ENCODE assay signal across 18 cellular contexts in the genomic region with DNA sequence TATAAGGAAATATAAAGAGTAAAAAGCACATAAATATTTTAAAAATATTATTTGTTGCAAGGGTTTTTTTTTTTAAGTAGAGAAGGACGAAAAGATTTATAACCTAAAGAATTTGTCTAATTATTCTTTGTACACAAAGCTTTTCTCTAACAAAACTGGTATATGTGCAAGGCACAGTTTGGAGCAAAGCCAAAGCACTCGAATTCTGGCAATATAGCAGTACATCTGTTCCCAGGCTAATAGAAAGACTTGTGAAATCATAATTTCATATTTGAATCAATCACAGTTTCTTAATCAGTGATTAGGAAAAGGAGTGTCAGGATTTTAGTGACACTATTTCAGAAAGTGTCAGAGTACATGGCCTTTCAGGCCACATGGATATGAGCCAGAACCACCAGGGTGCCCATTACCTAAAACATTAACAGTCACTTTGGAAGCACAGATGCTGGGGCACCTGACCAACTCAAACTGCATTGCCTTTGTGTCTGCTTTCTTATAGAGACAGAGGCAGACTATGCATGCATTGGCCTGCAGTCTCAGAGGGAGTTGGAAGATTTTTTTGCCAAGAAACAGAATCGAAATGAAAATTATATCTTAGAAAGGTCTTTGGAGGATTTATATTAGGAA.
DNase-seq lines count a peak whose midpoint lies in the region; TF ChIP-seq lines count a peak whose summit lies in the region.
"Had no signal": no experiment of that assay in that cellular context is flagged by ENCODE, and none has a peak within 500 bp of the region (broad histone marks: within the 10 kb centered on the region; RNA-seq: fewer than 3 reads in every experiment).

No MANE protein-coding gene starts in this region.

- no peak overlapping the region for H3K27ac ChIP-seq in coronary artery
- H3K27ac ChIP-seq: heart right ventricle, transverse colon had no signal

- DNase-seq in G401 (ENCODE audit: low spot score) (peak; percentile 70), NCI-H1694 (lab: John Stamatoyannopoulos, UW) (peak; percentile 24), NCI-H345 treated with DMSO at 0.1 percent for 48 hours (lab: John Stamatoyannopoulos, UW; ENCODE audit: unreplicated experiment) (peak; percentile 1), cerebellum (ENCODE audit: low spot score) (peak; percentile 23), H4 (ENCODE audit: low spot score) (no peak), glomerular visceral epithelial cell (ENCODE audit: extremely low spot score) (no peak), coronary artery (ENCODE audit: low spot score) (no peak), midbrain (lab: John Stamatoyannopoulos, UW) (no peak)
- DNase-seq: activated B cell treated with CpG ODN at 0.5 μM for 24 hours; activated CD8-positive, alpha-beta memory T cell treated with anti-CD3 and anti-CD28 coated beads, Interleukin-2, amount 50 U/mL, for 4 hours; anterior cingulate cortex; DMS153; heart right ventricle; left colon; SHP77; T-helper 9 cell; transverse colon had no signal

- no peak overlapping the region for H3K4me3 ChIP-seq in coronary artery
- H3K4me3 ChIP-seq: GM23338, heart right ventricle, transverse colon had no signal

- TF ChIP-seq CTCF in coronary artery (IDR thresholded peaks at IDR 0.05), result no peak

- in situ Hi-C loops in G401 (cut with HindIII; ENCODE audit: low sequenced_read_pairs), result no loop called here

Comparison
In these comparisons a context has a peak if more than half of its experiments do, and no peak if none do; other contexts are left out.
1. DNase-seq: peak in G401 (single experiment), NCI-H1694 (single experiment), NCI-H345 treated with DMSO at 0.1 percent for 48 hours (single experiment) and cerebellum (single experiment); none in H4 (single experiment), glomerular visceral epithelial cell (single experiment), coronary artery (single experiment) and midbrain (single experiment).